In genomic region chr14:97315790-97316189, GRCh38 we compare ENCODE assay signal across 30 cellular contexts.
"Had no signal": no experiment of that assay in that cellular context is flagged by ENCODE, and none has a peak within 500 bp of the region (broad histone marks: within the 10 kb centered on the region; RNA-seq: fewer than 3 reads in every experiment).

No MANE protein-coding gene starts in this region.

- H3K4me3 Mint-ChIP-seq: natural killer cell; stimulated activated naive CD8-positive, alpha-beta T cell treated with anti-CD3 and anti-CD28 coated beads, Interleukin-15, amount 100 ng/mL, for 72 hours had no signal

- H3K36me3 Mint-ChIP-seq: natural killer cell had no signal

- H3K27ac ChIP-seq: dorsolateral prefrontal cortex, epithelial cell of prostate, heart right ventricle, lower lobe of right lung, ovary, psoas muscle, skin epidermis, spleen, suprapubic skin, transverse colon, upper lobe of right lung, uterus had no signal

- DNase-seq: dorsolateral prefrontal cortex; effector CD4-positive, alpha-beta T cell; foreskin melanocyte; glutamatergic neuron; heart right ventricle; hippocampal formation; kidney glomerular epithelial cell; left ventricle myocardium superior; lower lobe of right lung; natural killer cell; occipital lobe; ovary; posterior cingulate gyrus; psoas muscle; right cardiac atrium; spleen; stimulated activated CD4-positive, alpha-beta T cell treated with anti-CD3 and anti-CD28 coated beads, Interleukin-15, amount 100 ng/mL, for 24 hours; stimulated activated CD4-positive, alpha-beta T cell treated with anti-CD3 and anti-CD28 coated beads, Interleukin-2, amount 100 ng/mL, for 48 hours; stimulated activated CD8-positive, alpha-beta memory T cell treated with anti-CD3 and anti-CD28 coated beads, Interleukin-4, amount 100 ng/mL, for 48 hours; stimulated activated naive CD4-positive, alpha-beta T cell; stimulated activated naive CD8-positive, alpha-beta T cell treated with anti-CD3 and anti-CD28 coated beads, Interleukin-15, amount 100 ng/mL, for 72 hours; transverse colon; upper lobe of right lung; uterus had no signal

- H3K4me3 ChIP-seq: dorsolateral prefrontal cortex, heart right ventricle, lower lobe of right lung, ovary, psoas muscle, skin epidermis, spleen, suprapubic skin, transverse colon, upper lobe of right lung, uterus had no signal

- H3K27me3 ChIP-seq: ovary, spleen, transverse colon, uterus had no signal

- H3K27me3 Mint-ChIP-seq: stimulated activated naive CD8-positive, alpha-beta T cell treated with anti-CD3 and anti-CD28 coated beads, Interleukin-15, amount 100 ng/mL, for 72 hours had no signal

- H3K36me3 ChIP-seq: heart right ventricle, lower lobe of right lung, ovary, spleen, suprapubic skin, transverse colon, upper lobe of right lung, uterus had no signal

- H3K9me3 ChIP-seq: ovary, psoas muscle, suprapubic skin, uterus had no signal

- FAIRE-seq: colon, islet of Langerhans had no signal

- H3K9me3 Mint-ChIP-seq: natural killer cell had no signal

- H3K27ac Mint-ChIP-seq: natural killer cell; stimulated activated naive CD8-positive, alpha-beta T cell treated with anti-CD3 and anti-CD28 coated beads, Interleukin-15, amount 100 ng/mL, for 72 hours had no signal

- H3K4me1 ChIP-seq: heart right ventricle, lower lobe of right lung, psoas muscle, spleen, suprapubic skin, transverse colon, upper lobe of right lung, uterus had no signal

- ATAC-seq: esophagus mucosa; heart right ventricle; left ventricle myocardium superior; lower lobe of right lung; natural killer cell; psoas muscle; right cardiac atrium; stimulated activated naive CD8-positive, alpha-beta T cell treated with anti-CD3 and anti-CD28 coated beads, Interleukin-15, amount 100 ng/mL, for 72 hours; upper lobe of right lung had no signal
